In genomic region chr14:64338616-64339316, GRCh38 we compare ENCODE assay signal across 8 cellular contexts. TPM values are rescaled to one million over a fixed set of nuclear protein-coding genes. Genes with fewer than 3 reads are reported as not detected.
DNase-seq lines count a peak whose midpoint lies in the region; ATAC-seq and TF ChIP-seq lines count a peak whose summit lies in the region.

No MANE protein-coding gene starts in this region.

- H3K27me3 ChIP-seq in GM06990 (replicated peaks; ENCODE audit: control insufficient read depth, insufficient read depth, low read length) (no peaks in the 10 kb centered on the region), suprapubic skin (no peaks in the 10 kb centered on the region)

- ATAC-seq in HG02571 (IDR thresholded peaks at IDR 0.05; ENCODE audit: unreplicated experiment) = peak; percentile 85

- TF ChIP-seq CTCF in GM06990 (IDR thresholded peaks at IDR 0.05; ENCODE audit: insufficient read depth, low read length, poor library complexity, severe bottlenecking) = no peak
- TF ChIP-seq CTCF in NB4 (IDR thresholded peaks at IDR 0.05; ENCODE audit: low read depth, low read length) = no peak
- no peak for TF ChIP-seq CTCF in suprapubic skin (IDR thresholded peaks at IDR 0.05)

- no peak for TF ChIP-seq EP300 in suprapubic skin (IDR thresholded peaks at IDR 0.05)

- DNase-seq in GM06990 (ENCODE audit: extremely low read depth, insufficient read length) (peak; percentile 92), NB4 (ENCODE audit: low read depth) (peak; percentile 99), SK-N-DZ (ENCODE audit: low spot score) (peak; percentile 99), globus pallidus (ENCODE audit: low spot score) (peak; percentile 94), nucleus accumbens (lab: John Stamatoyannopoulos, UW) (peak; percentile 61 to 98 (median 92)), suprapubic skin (ENCODE audit: low spot score in 2 of 2) (peak; percentile 94 to 95)
- peak; percentile 88 for DNase-seq in activated naive CD4-positive, alpha-beta T cell treated with anti-CD3 and anti-CD28 coated beads, Interleukin-2, amount 50 U/mL, for 16 hours

- H3K4me3 ChIP-seq in GM06990 (replicated peaks; ENCODE audit: low read depth, low read length) (peak overlapping the region; percentile 88), NB4 (ENCODE audit: low read depth, low read length) (peak overlapping the region; percentile 76), suprapubic skin (peak overlapping the region; percentile 84)

- TF ChIP-seq POLR2A in NB4 (IDR thresholded peaks at IDR 0.05; ENCODE audit: extremely low read depth, insufficient read length) (peak; percentile 82), suprapubic skin (IDR thresholded peaks at IDR 0.05) (peak in 1 of 2 donors; percentile 42)

- H3K36me3 ChIP-seq in GM06990 (ENCODE audit: control insufficient read depth, insufficient read depth, low read length) (no peaks in the 10 kb centered on the region), suprapubic skin (no peaks in the 10 kb centered on the region)

- no peaks in the 10 kb centered on the region for H3K9me3 ChIP-seq in suprapubic skin

- H3K4me1 ChIP-seq in suprapubic skin = peaks cover 14% of the 10 kb centered on the region

- 1% methylated on average over 29 of the region's 49 CpGs for WGBS in suprapubic skin

- peak overlapping the region; percentile 81 for H3K27ac ChIP-seq in suprapubic skin

RNA-seq across cellular contexts. Expression of gene ESR2, which starts 44.6 kb away (rescaled TPM):
- 0.64 and 1.3 TPM in 2 replicates for polyA plus RNA-seq in SK-N-DZ (2014; cell fraction: cytosol; rRNA removed)
- 0.08 and 0.91 TPM in 2 replicates for polyA plus RNA-seq in SK-N-DZ (2014; cell fraction: nucleus; rRNA removed)
- 1 to 10 TPM in 2 of 4 donors, under 1 TPM in 1, not detected in 1; 0.38 to 1.4 (median 1.1) TPM for total RNA-seq in suprapubic skin

RNA-seq across cellular contexts. Expression of gene MTHFD1, which starts 49.4 kb away (rescaled TPM):
- 39.6 and 50.8 TPM in 2 replicates for polyA plus RNA-seq in SK-N-DZ (2014; cell fraction: cytosol; rRNA removed)
- 74.0 and 110 TPM in 2 replicates for polyA plus RNA-seq in SK-N-DZ (2014; cell fraction: nucleus; rRNA removed)
- 10 to 100 TPM; 21.5 to 42.0 (median 33.0) TPM for total RNA-seq in suprapubic skin

Comparison
In these comparisons a context has a peak if more than half of its experiments do, and no peak if none do; other contexts are left out.
1. Peak in every context shown above with its lines: DNase-seq, ATAC-seq, H3K4me3 ChIP-seq and H3K27ac ChIP-seq.